1 cellular context compared by ENCODE assay signal in genomic region chr19:45800009-45800553, GRCh38.
TF ChIP-seq lines count a peak whose summit lies in the region.

No MANE protein-coding gene starts in this region.

TF ChIP-seq in GM23338, 12 proteins besides CTCF, POLR2A, EP300 and RAD21 (continued from another document):
- TF ChIP-seq JUNB (IDR thresholded peaks at IDR 0.05; ENCODE audit: unreplicated experiment): no peak
- TF ChIP-seq POLR2AphosphoS5 (IDR thresholded peaks at IDR 0.05; ENCODE audit: low read depth): no peak
- TF ChIP-seq ETS1 (IDR thresholded peaks at IDR 0.05): no peak
- TF ChIP-seq NANOG (IDR thresholded peaks at IDR 0.05; ENCODE audit: borderline replicate concordance): no peak
- no peak for TF ChIP-seq REST (IDR thresholded peaks at IDR 0.05; ENCODE audit: unreplicated experiment)
- no peak for TF ChIP-seq ZNF331 (CRISPR knock-in tag; IDR thresholded peaks at IDR 0.05; ENCODE audit: low read depth)
- no peak for TF ChIP-seq CREB1 (CRISPR knock-in tag; IDR thresholded peaks at IDR 0.05; ENCODE audit: low read depth)
- no peak for TF ChIP-seq EZH2 (IDR thresholded peaks at IDR 0.05; ENCODE audit: low read depth, unreplicated experiment)
